ENCODE assay signal across 31 cellular contexts in the genomic region with DNA sequence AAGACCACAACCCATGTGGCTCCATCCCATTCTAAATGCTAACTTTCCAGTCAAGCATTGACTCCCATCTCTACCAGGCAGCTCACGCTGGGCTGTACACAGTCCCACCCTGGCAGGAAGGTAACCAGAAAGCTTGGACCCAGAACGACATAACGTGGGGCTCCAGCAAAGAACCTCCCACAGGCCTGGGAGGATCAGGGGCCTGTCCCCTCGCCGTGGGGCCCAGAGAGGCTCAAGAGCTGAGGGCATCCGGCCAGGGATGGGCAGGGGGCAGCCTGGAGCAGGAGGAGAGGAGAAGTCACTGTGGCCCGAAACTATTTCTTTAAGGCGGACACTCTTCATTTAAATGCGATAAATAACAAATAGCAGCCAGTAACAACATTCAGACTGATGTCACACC.
DNase-seq lines count a peak whose midpoint lies in the region; ATAC-seq and TF ChIP-seq lines count a peak whose summit lies in the region.
"Had no signal": no experiment of that assay in that cellular context is flagged by ENCODE, and none has a peak within 500 bp of the region (broad histone marks: within the 10 kb centered on the region; RNA-seq: fewer than 3 reads in every experiment).

No MANE protein-coding gene starts in this region.

- H3K9me3 Mint-ChIP-seq in chondrocyte (ENCODE audit: low read depth): peaks cover 2% of the 10 kb centered on the region
- H3K9me3 Mint-ChIP-seq: CD4-positive, alpha-beta T cell; CD4-positive, CD25-positive, alpha-beta regulatory T cell; CD8-positive, alpha-beta T cell had no signal

- H2BK120ac ChIP-seq in neuronal stem cell (ENCODE audit: low read depth, low read length): no peak overlapping the region

- H3K4ac ChIP-seq in neuronal stem cell (ENCODE audit: low read length): no peak overlapping the region

- no peaks in the 10 kb centered on the region for H3K79me1 ChIP-seq in neuronal stem cell (ENCODE audit: low read depth, low read length)

- peaks cover 9% of the 10 kb centered on the region for H3K27me3 Mint-ChIP-seq in chondrocyte (ENCODE audit: low read depth)
- H3K27me3 Mint-ChIP-seq: CD4-positive, alpha-beta T cell; CD4-positive, CD25-positive, alpha-beta regulatory T cell had no signal

- TF ChIP-seq CTCF in chondrocyte (IDR thresholded peaks at IDR 0.05): no peak

- ATAC-seq in GM21576 (IDR thresholded peaks at IDR 0.05; ENCODE audit: unreplicated experiment): no peak
- ATAC-seq: A549; CD8-positive, alpha-beta T cell had no signal

- no peaks in the 10 kb centered on the region for H3K36me3 Mint-ChIP-seq in chondrocyte (ENCODE audit: low read depth)
- H3K36me3 Mint-ChIP-seq: CD14-positive monocyte; CD4-positive, alpha-beta memory T cell; CD4-positive, CD25-positive, alpha-beta regulatory T cell; CD8-positive, alpha-beta memory T cell; CD8-positive, alpha-beta T cell had no signal

- H3K4me2 ChIP-seq in neuronal stem cell (ENCODE audit: insufficient read depth, low read length, poor library complexity, severe bottlenecking): no peak overlapping the region
- H3K4me2 ChIP-seq: A549; BLaER1; BLaER1 treated with 17β-estradiol and CSF1 and Interleukin-3, amounts not matched to agents 10 nM and 100 nM had no signal

- peak overlapping the region; percentile 20 for H2AK5ac ChIP-seq in neuronal stem cell (ENCODE audit: low read depth, low read length)

- H3K9ac ChIP-seq in neuronal stem cell (ENCODE audit: low read depth, low read length, poor library complexity): no peak overlapping the region
- H3K9ac ChIP-seq: BLaER1; BLaER1 treated with 17β-estradiol and CSF1 and Interleukin-3, amounts not matched to agents 10 nM and 100 nM had no signal

- no peaks in the 10 kb centered on the region for H3K4me1 Mint-ChIP-seq in chondrocyte (ENCODE audit: low read depth)
- H3K4me1 Mint-ChIP-seq: B cell; CD14-positive monocyte; CD4-positive, alpha-beta memory T cell; CD4-positive, CD25-positive, alpha-beta regulatory T cell; CD8-positive, alpha-beta memory T cell had no signal

- no CpG with 5 or more reads among the region's 9 CpGs for WGBS in neuronal stem cell (ENCODE audit: extremely low coverage in 2 of 2, insufficient read length in 2 of 2, insufficient replicate concordance in 1 of 2), 2 donors

- DNase-seq in chondrocyte (ENCODE audit: low spot score): peak; percentile 43
- DNase-seq in neuronal stem cell (ENCODE audit: low spot score): no peak
- DNase-seq in T1000 (lab: John Stamatoyannopoulos, UW): no peak
- DNase-seq: 8988T; ACHN; AML-193; BE2C; C1 segment of cervical spinal cord; Caco-2; Calu3; CD4-positive, alpha-beta memory T cell; CD4-positive, alpha-beta T cell; CD4-positive, CD25-positive, alpha-beta regulatory T cell; CD8-positive, alpha-beta memory T cell; CD8-positive, alpha-beta T cell; COR-L47; DMS 273 treated with DMSO at 0.1 percent for 48 hours; DMS153; DMS53; DMS79; DMS79 treated with DMSO at 0.1 percent for 48 hours; DND-41; EL had no signal

- no peak overlapping the region for H3K4me3 Mint-ChIP-seq in chondrocyte (ENCODE audit: unreplicated experiment)
- H3K4me3 Mint-ChIP-seq: B cell; CD14-positive monocyte; CD4-positive, alpha-beta memory T cell; CD4-positive, alpha-beta T cell; CD4-positive, CD25-positive, alpha-beta regulatory T cell; CD8-positive, alpha-beta memory T cell; CD8-positive, alpha-beta T cell had no signal

- no peak overlapping the region for H2BK5ac ChIP-seq in neuronal stem cell (ENCODE audit: low read length)

- no peak overlapping the region for H3K14ac ChIP-seq in neuronal stem cell (ENCODE audit: low read length)

- no peak overlapping the region for H3K27ac Mint-ChIP-seq in chondrocyte (ENCODE audit: unreplicated experiment)
- H3K27ac Mint-ChIP-seq: B cell; CD14-positive monocyte; CD4-positive, alpha-beta memory T cell; CD4-positive, alpha-beta T cell; CD4-positive, CD25-positive, alpha-beta regulatory T cell; CD8-positive, alpha-beta memory T cell; CD8-positive, alpha-beta T cell had no signal

- H2BK12ac ChIP-seq in neuronal stem cell (ENCODE audit: low read length): no peak overlapping the region

- H2BK15ac ChIP-seq in neuronal stem cell (ENCODE audit: low read length): no peak overlapping the region

- H4K8ac ChIP-seq in neuronal stem cell (ENCODE audit: low read depth, low read length): no peak overlapping the region

- no peak overlapping the region for H3K27ac ChIP-seq in neuronal stem cell (replicated peaks; ENCODE audit: low read length)
- H3K27ac ChIP-seq: 22Rv1; A549; BLaER1; BLaER1 treated with 17β-estradiol and CSF1 and Interleukin-3, amounts not matched to agents 10 nM and 100 nM; C4-2B had no signal

- H3K9me3 ChIP-seq in neuronal stem cell (replicated peaks in 1 of 2; ENCODE audit: control insufficient read depth in 2 of 2, insufficient read depth in 1 of 2, low read depth in 1 of 2, low read length in 2 of 2): peaks cover 0 to 6% of the 10 kb centered on the region in 2 donors
- H3K9me3 ChIP-seq: BE2C, Caco-2 had no signal

- no peak overlapping the region for H3K4me3 ChIP-seq in neuronal stem cell (ENCODE audit: low read length in 2 of 2)
- H3K4me3 ChIP-seq: A549; BLaER1; BLaER1 treated with 17β-estradiol and CSF1 and Interleukin-3, amounts not matched to agents 10 nM and 100 nM had no signal

- H2AFZ ChIP-seq in neuronal stem cell (ENCODE audit: low read length): no peak overlapping the region

- no peak overlapping the region for H3K18ac ChIP-seq in neuronal stem cell (ENCODE audit: low read length)

- no peak overlapping the region for H3K23ac ChIP-seq in neuronal stem cell (ENCODE audit: low read depth, low read length, poor library complexity)

- H3K4me1 ChIP-seq in neuronal stem cell (ENCODE audit: control insufficient read depth in 2 of 2, insufficient read depth in 1 of 2, low read depth in 1 of 2, low read length in 2 of 2): peaks cover 0 to 2% of the 10 kb centered on the region in 2 donors
- H3K4me1 ChIP-seq: A549, BE2C, Caco-2 had no signal

- no peaks in the 10 kb centered on the region for H3K27me3 ChIP-seq in neuronal stem cell (ENCODE audit: control insufficient read depth in 3 of 3, insufficient read depth in 3 of 3, low read depth in 1 of 3, low read length in 3 of 3)
- H3K27me3 ChIP-seq: BE2C; BLaER1; BLaER1 treated with 17β-estradiol and CSF1 and Interleukin-3, amounts not matched to agents 10 nM and 100 nM had no signal

- no peak overlapping the region for H4K91ac ChIP-seq in neuronal stem cell (ENCODE audit: low read depth, low read length, poor library complexity)

- H3K36me3 ChIP-seq in neuronal stem cell (replicated peaks in 1 of 2; ENCODE audit: control insufficient read depth in 2 of 2, insufficient read depth in 2 of 2, low read length in 2 of 2): no peaks in the 10 kb centered on the region
- H3K36me3 ChIP-seq: BE2C; BLaER1; BLaER1 treated with 17β-estradiol and CSF1 and Interleukin-3, amounts not matched to agents 10 nM and 100 nM had no signal
